In genomic region chr19:17421942-17422341, GRCh38 we compare ENCODE assay signal across 31 cellular contexts. TPM values are rescaled to one million over a fixed set of nuclear protein-coding genes. Genes with fewer than 3 reads are reported as not detected.
"Had no signal": no experiment of that assay in that cellular context is flagged by ENCODE, and none has a peak within 500 bp of the region (broad histone marks: within the 10 kb centered on the region; RNA-seq: fewer than 3 reads in every experiment).

No MANE protein-coding gene starts in this region.

- ATAC-seq: heart right ventricle, natural killer cell, right cardiac atrium, upper lobe of right lung had no signal

- H2AFZ ChIP-seq: hepatocyte, parathyroid adenoma had no signal

- H3K27me3 ChIP-seq: heart right ventricle, hepatocyte, sigmoid colon, suprapubic skin, tibial artery, upper lobe of right lung had no signal

- DNase-seq: heart right ventricle; islet precursor cell; left ventricle myocardium inferior; mesendoderm; naive B cell; natural killer cell; nephron progenitor cell; nucleus accumbens; retina; sigmoid colon; stimulated activated CD4-positive, alpha-beta T cell treated with anti-CD3 and anti-CD28 coated beads, Interleukin-1b, Interleukin-23, amount 100 ng/mL, for 48 hours; stimulated activated CD4-positive, alpha-beta T cell treated with anti-CD3 and anti-CD28 coated beads, Interleukin-4, amount 100 ng/mL, for 1 hour; stimulated activated naive CD4-positive, alpha-beta T cell; tibial artery; trophoblast cell; upper lobe of right lung had no signal

- H3K79me2 ChIP-seq: parathyroid adenoma had no signal

- H3K9ac ChIP-seq: parathyroid adenoma had no signal

- H3K4me2 ChIP-seq: hepatocyte, smooth muscle cell had no signal

- FAIRE-seq: urothelium cell line had no signal

- H3K9me3 ChIP-seq: heart right ventricle, left ventricle myocardium inferior, sigmoid colon, suprapubic skin, thoracic aorta, tibial artery, upper lobe of right lung had no signal

- H3K27ac ChIP-seq: heart right ventricle, hepatocyte, left ventricle myocardium inferior, parathyroid adenoma, sigmoid colon, suprapubic skin, thoracic aorta, tibial artery, upper lobe of right lung had no signal

- H3K4me3 ChIP-seq: heart right ventricle, hepatocyte, left ventricle myocardium inferior, lung, sigmoid colon, smooth muscle cell, suprapubic skin, thoracic aorta, tibial artery, upper lobe of right lung had no signal

- H3K36me3 ChIP-seq: upper lobe of right lung had no signal

RNA-seq across cellular contexts. Expression of gene TMEM221, which starts 26.5 kb away (rescaled TPM):
- total RNA-seq: mononuclear cell, natural killer cell, thoracic aorta, upper lobe of right lung had no signal

RNA-seq across cellular contexts. Expression of gene CCDC194, which starts 27.9 kb away (rescaled TPM):
- total RNA-seq: hepatocyte, kidney epithelial cell, left ventricle myocardium inferior, lower leg skin, osteocyte, smooth muscle cell, subcutaneous adipose tissue, suprapubic skin, thoracic aorta had no signal
- polyA plus RNA-seq: hepatocyte, right cardiac atrium, smooth muscle cell had no signal

RNA-seq across cellular contexts. Expression of gene NXNL1, which starts 38.8 kb away (rescaled TPM):
- total RNA-seq: hepatocyte, kidney epithelial cell, lower leg skin, lung, mesothelial cell of epicardium, mononuclear cell, natural killer cell, osteocyte, posterior vena cava, sigmoid colon, suprapubic skin, thoracic aorta, upper lobe of right lung had no signal
- polyA plus RNA-seq: hepatocyte, lung, sigmoid colon, smooth muscle cell had no signal
